ENCODE assay signal across 10 cellular contexts in the genomic region with DNA sequence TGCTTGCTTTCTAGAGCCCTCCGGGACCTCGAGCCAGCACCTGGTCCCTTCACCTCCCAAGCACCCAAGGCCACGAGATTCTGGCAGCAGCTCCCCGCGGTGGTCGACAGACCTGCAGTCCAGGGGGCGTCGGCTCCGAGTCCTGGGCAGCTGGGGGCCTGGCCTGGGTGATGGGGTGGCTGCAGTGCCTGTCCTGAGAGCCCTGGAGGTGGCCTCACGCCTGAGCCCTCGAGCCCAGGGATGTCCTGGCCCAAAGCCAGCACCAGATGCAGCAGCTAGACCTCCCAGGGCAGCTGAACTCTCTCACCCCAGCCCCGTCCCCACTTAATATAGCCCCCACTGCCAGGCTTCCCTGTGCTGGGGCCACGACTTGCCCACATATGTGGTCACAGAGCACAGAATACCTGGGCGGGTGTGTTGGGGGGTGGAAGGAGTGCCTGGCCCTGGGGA. TPM values are rescaled to one million over a fixed set of nuclear protein-coding genes. Genes with fewer than 3 reads are reported as not detected.
DNase-seq lines count a peak whose midpoint lies in the region; ATAC-seq lines count a peak whose summit lies in the region.
"Had no signal": no experiment of that assay in that cellular context is flagged by ENCODE, and none has a peak within 500 bp of the region (broad histone marks: within the 10 kb centered on the region; RNA-seq: fewer than 3 reads in every experiment).

No MANE protein-coding gene starts in this region.

- H2AFZ ChIP-seq in trophoblast cell (ENCODE audit: insufficient read depth, low read length, poor library complexity), result no peak overlapping the region

- H3K36me3 ChIP-seq in trophoblast cell (ENCODE audit: control insufficient read depth in 1 of 2, insufficient read depth in 2 of 2, low read length in 2 of 2), result no peaks in the 10 kb centered on the region
- H3K36me3 ChIP-seq: upper lobe of right lung had no signal

- H3K9me3 ChIP-seq in trophoblast cell (ENCODE audit: insufficient read depth, low read depth, low read length), result peaks cover 2% of the 10 kb centered on the region
- H3K9me3 ChIP-seq: upper lobe of right lung had no signal

- no peak overlapping the region for H2BK5ac ChIP-seq in trophoblast cell (ENCODE audit: low read depth, low read length, poor library complexity)

- no peak overlapping the region for H3K14ac ChIP-seq in trophoblast cell (ENCODE audit: low read length)

- H3K27ac ChIP-seq in trophoblast cell (ENCODE audit: low read depth, low read length), result no peak overlapping the region
- H3K27ac ChIP-seq: upper lobe of right lung had no signal

- H2AK5ac ChIP-seq in trophoblast cell (ENCODE audit: low read length), result no peak overlapping the region

- no peak overlapping the region for H4K8ac ChIP-seq in trophoblast cell (ENCODE audit: low read depth, low read length)

- H3K4me2 ChIP-seq in trophoblast cell (ENCODE audit: low read length), result no peak overlapping the region

- no peak overlapping the region for H3K18ac ChIP-seq in trophoblast cell (ENCODE audit: low read length)

- no peak overlapping the region for H3K4me3 ChIP-seq in trophoblast cell (ENCODE audit: low read depth, low read length)

- peaks cover 17% of the 10 kb centered on the region for H3K27me3 ChIP-seq in trophoblast cell (ENCODE audit: insufficient read depth, low read length)

- no peak overlapping the region for H3K23ac ChIP-seq in trophoblast cell (ENCODE audit: low read length)

- peaks cover 11 to 15% of the 10 kb centered on the region in 2 experiments for H3K4me1 ChIP-seq in trophoblast cell (ENCODE audit: control insufficient read depth in 1 of 2, insufficient read depth in 2 of 2, low read length in 2 of 2)

- no peak for ATAC-seq in GM19351 (IDR thresholded peaks at IDR 0.05; ENCODE audit: unreplicated experiment)

- WGBS in trophoblast cell (ENCODE audit: extremely low coverage, insufficient coverage, insufficient read length), result no CpG with 5 or more reads among the region's 14 CpGs

- DNase-seq in DMS53 (lab: John Stamatoyannopoulos, UW), result peak; percentile 61
- no peak for DNase-seq in DMS53 treated with DMSO at 0.1 percent for 48 hours (lab: John Stamatoyannopoulos, UW; ENCODE audit: unreplicated experiment)
- no peak for DNase-seq in trophoblast cell
- DNase-seq: 8988T; KG1; NCI-H1417 treated with DMSO at 0.1 percent for 48 hours; NCI-H446; stimulated activated naive CD4-positive, alpha-beta T cell treated with Interleukin-2 at 50 U/mL for 16 hours; upper lobe of right lung had no signal

- H2BK12ac ChIP-seq in trophoblast cell (ENCODE audit: low read length), result no peak overlapping the region

- H4K91ac ChIP-seq in trophoblast cell (ENCODE audit: low read depth, low read length), result peak overlapping the region; percentile 10

- H3K79me2 ChIP-seq in trophoblast cell (ENCODE audit: control insufficient read depth, insufficient read depth, low read length, poor library complexity), result no peaks in the 10 kb centered on the region

- no peak overlapping the region for H4K12ac ChIP-seq in trophoblast cell (ENCODE audit: low read depth, low read length)

- peaks cover 3% of the 10 kb centered on the region for H3K79me1 ChIP-seq in trophoblast cell (ENCODE audit: low read length)

- no peak overlapping the region for H3K9ac ChIP-seq in trophoblast cell (ENCODE audit: low read length)

- H2BK120ac ChIP-seq in trophoblast cell (ENCODE audit: insufficient read depth, low read length, poor library complexity), result no peak overlapping the region

- H3K4ac ChIP-seq in trophoblast cell (ENCODE audit: low read depth, low read length), result no peak overlapping the region

RNA-seq across cellular contexts. Expression of gene LMNTD2, which starts 6.6 kb away (rescaled TPM):
- 2.2 and 2.6 TPM in 2 replicates for polyA plus RNA-seq in trophoblast cell (2013)

RNA-seq across cellular contexts. Expression of gene RASSF7, which starts 6.8 kb away (rescaled TPM):
- 41.3 and 45.5 TPM in 2 replicates for polyA plus RNA-seq in trophoblast cell (2013)

RNA-seq across cellular contexts. Expression of gene LRRC56, which starts 16.6 kb away (rescaled TPM):
- 0.22 and 0.40 TPM in 2 replicates for polyA plus RNA-seq in trophoblast cell (2013)

RNA-seq across cellular contexts. Expression of gene HRAS, which starts 18.6 kb away (rescaled TPM):
- 39.2 and 40.8 TPM in 2 replicates for polyA plus RNA-seq in trophoblast cell (2013)

RNA-seq across cellular contexts. Expression of gene PHRF1, which starts 22.3 kb away (rescaled TPM):
- polyA plus RNA-seq in trophoblast cell (2013), result 23.6 and 23.8 TPM in 2 replicates
